Comparison of ENCODE assay signal across 8 cellular contexts in genomic region chr10:33005322-33006282, GRCh38. TPM values are rescaled to one million over a fixed set of nuclear protein-coding genes. Genes with fewer than 3 reads are reported as not detected.
DNase-seq lines count a peak whose midpoint lies in the region; ATAC-seq and TF ChIP-seq lines count a peak whose summit lies in the region.

No MANE protein-coding gene starts in this region.

- intact Hi-C loops in esophagus muscularis mucosa (cut with DNase I) (loop anchor here (2.0 to 10.0 kb wide), 3 partner anchors 45 to 561 kb away; partner anchors contain the start of gene CCDC7), testis (cut with DNase I; ENCODE audit: low total_unique reads) (loop anchor here (5.0 kb wide), 1 partner anchor 213 kb away; no protein-coding TSS in a partner anchor)

- H3K27me3 Mint-ChIP-seq in activated CD8-positive, alpha-beta T cell treated with anti-CD3 and anti-CD28 coated beads, Interleukin-2, amount 10 ng/mL, durations not matched to agents 7 days and 5 days (ENCODE audit: low read depth) = peaks cover 14% of the 10 kb centered on the region

- H3K4me3 Mint-ChIP-seq in activated CD8-positive, alpha-beta T cell treated with anti-CD3 and anti-CD28 coated beads, Interleukin-2, amount 10 ng/mL, durations not matched to agents 7 days and 5 days = peak overlapping the region; percentile 65

- CTCF ChIA-PET in activated CD8-positive, alpha-beta T cell treated with anti-CD3 and anti-CD28 coated beads, Interleukin-2, amount 10 ng/mL, durations not matched to agents 7 days and 5 days (lab: Charles Lee) = interaction anchor here (0.9 to 1.5 kb wide), 2 partner anchors 25 to 150 kb away, joined by 3 to 4 read pairs; no protein-coding TSS in a partner anchor

- no peak for TF ChIP-seq CTCF in esophagus muscularis mucosa (IDR thresholded peaks at IDR 0.05)
- no peak for TF ChIP-seq CTCF in testis (IDR thresholded peaks at IDR 0.05)

- H3K9me3 Mint-ChIP-seq in activated CD8-positive, alpha-beta T cell treated with anti-CD3 and anti-CD28 coated beads, Interleukin-2, amount 10 ng/mL, durations not matched to agents 7 days and 5 days (ENCODE audit: insufficient read depth) = no peaks in the 10 kb centered on the region

- POLR2A ChIA-PET in activated CD8-positive, alpha-beta T cell treated with anti-CD3 and anti-CD28 coated beads, Interleukin-2, amount 10 ng/mL, durations not matched to agents 7 days and 5 days (lab: Charles Lee) = no interaction called here

- H3K27me3 ChIP-seq in esophagus muscularis mucosa (no peaks in the 10 kb centered on the region), mucosa of stomach (ENCODE audit: control insufficient read depth, insufficient read depth, low read length) (no peaks in the 10 kb centered on the region), testis (no peaks in the 10 kb centered on the region)

- H3K4me3 ChIP-seq in esophagus muscularis mucosa (peak overlapping the region; percentile 49 to 60 (median 58)), mucosa of stomach (ENCODE audit: low read length) (peak overlapping the region; percentile 45), testis (peak overlapping the region; percentile 41 to 63)

- H3K4me1 Mint-ChIP-seq in activated CD8-positive, alpha-beta T cell treated with anti-CD3 and anti-CD28 coated beads, Interleukin-2, amount 10 ng/mL, durations not matched to agents 7 days and 5 days (ENCODE audit: low read depth) = peaks cover 28% of the 10 kb centered on the region

- H3K36me3 Mint-ChIP-seq in activated CD8-positive, alpha-beta T cell treated with anti-CD3 and anti-CD28 coated beads, Interleukin-2, amount 10 ng/mL, durations not matched to agents 7 days and 5 days (ENCODE audit: low read depth) = no peaks in the 10 kb centered on the region

- 3% methylated on average over 16 of the region's 34 CpGs for WGBS in esophagus muscularis mucosa
- 5 to 17% methylated on average over 26 to 34 of the region's 34 CpGs for whole genome bisulfite sequencing in testis, 2 donors

- H3K27ac ChIP-seq in esophagus muscularis mucosa (replicated peaks in 1 of 4) = peak overlapping the region; percentile 88 to 92 (median 90)
- peak overlapping the region; percentile 14 to 28 for H3K27ac ChIP-seq in testis

- H3K9me3 ChIP-seq in esophagus muscularis mucosa = no peaks in the 10 kb centered on the region
- no peaks in the 10 kb centered on the region for H3K9me3 ChIP-seq in mucosa of stomach (ENCODE audit: control insufficient read depth, low read length)
- no peaks in the 10 kb centered on the region for H3K9me3 ChIP-seq in testis

- H3K9ac ChIP-seq in mucosa of stomach (ENCODE audit: low read length) = peak overlapping the region; percentile 68

- H3K4me1 ChIP-seq in esophagus muscularis mucosa (peaks cover 13 to 33% (median 27%) of the 10 kb centered on the region in 4 donors), mucosa of stomach (ENCODE audit: control insufficient read depth, insufficient read depth, low read length) (no peaks in the 10 kb centered on the region), testis (peaks cover 6% of the 10 kb centered on the region)

- ATAC-seq in HG02610 (IDR thresholded peaks at IDR 0.05; ENCODE audit: unreplicated experiment) (peak; percentile 81), HG02970 (IDR thresholded peaks at IDR 0.05; ENCODE audit: low FRiP score, unreplicated experiment) (no peak)
- peak; percentile 69 for ATAC-seq in activated CD8-positive, alpha-beta T cell treated with anti-CD3 and anti-CD28 coated beads, Interleukin-2, amount 10 ng/mL, durations not matched to agents 7 days and 5 days

- no peak overlapping the region for H3K27ac Mint-ChIP-seq in activated CD8-positive, alpha-beta T cell treated with anti-CD3 and anti-CD28 coated beads, Interleukin-2, amount 10 ng/mL, durations not matched to agents 7 days and 5 days

- TF ChIP-seq EP300 in esophagus muscularis mucosa (IDR thresholded peaks at IDR 0.05) = peak; percentile 80

- no peak for TF ChIP-seq POLR2A in esophagus muscularis mucosa (IDR thresholded peaks at IDR 0.05; ENCODE audit: low read depth)
- no peak for TF ChIP-seq POLR2A in testis (IDR thresholded peaks at IDR 0.05)

- DNase-seq in GM04503 (ENCODE audit: low read depth) (peak; percentile 93), NCI-H460 (ENCODE audit: extremely low read depth, low read depth) (peak; percentile 78), esophagus muscularis mucosa (ENCODE audit: extremely low spot score) (no peak), testis (peak; percentile 39)
- peak; percentile 28 for DNase-seq in activated CD8-positive, alpha-beta T cell treated with anti-CD3 and anti-CD28 coated beads, Interleukin-2, amount 10 ng/mL, durations not matched to agents 7 days and 5 days

- H3K36me3 ChIP-seq in esophagus muscularis mucosa = no peaks in the 10 kb centered on the region
- no peaks in the 10 kb centered on the region for H3K36me3 ChIP-seq in mucosa of stomach (ENCODE audit: control insufficient read depth, insufficient read depth, low read length)
- no peaks in the 10 kb centered on the region for H3K36me3 ChIP-seq in testis (ENCODE audit: low read depth, missing control alignments)

RNA-seq across cellular contexts. Expression of gene ITGB1, which starts 47.6 kb away (rescaled TPM):
- total RNA-seq in NCI-H460 (2014; rRNA removed; shearing (Covaris generic)) = 611 and 693 TPM in 2 replicates
- 555 and 788 TPM in 2 replicates for polyA plus RNA-seq in NCI-H460 (2014; cell fraction: nucleus; rRNA removed)
- 10 to 100 TPM; 35.0 to 40.2 TPM for total RNA-seq in activated CD8-positive, alpha-beta T cell treated with anti-CD3 and anti-CD28 coated beads, Interleukin-2, amount 10 ng/mL, durations not matched to agents 7 days and 5 days
- 1,000 to 10,000 TPM; 1,385 to 1,873 (median 1,661) TPM for total RNA-seq in esophagus muscularis mucosa
- 100 to 1,000 TPM; 158 to 189 TPM for total RNA-seq in testis
- 175 TPM for polyA plus RNA-seq in testis (ENCODE audit: insufficient read depth, low read depth, low replicate concordance)
